Comparison of ENCODE assay signal across 8 cellular contexts in the genomic region with DNA sequence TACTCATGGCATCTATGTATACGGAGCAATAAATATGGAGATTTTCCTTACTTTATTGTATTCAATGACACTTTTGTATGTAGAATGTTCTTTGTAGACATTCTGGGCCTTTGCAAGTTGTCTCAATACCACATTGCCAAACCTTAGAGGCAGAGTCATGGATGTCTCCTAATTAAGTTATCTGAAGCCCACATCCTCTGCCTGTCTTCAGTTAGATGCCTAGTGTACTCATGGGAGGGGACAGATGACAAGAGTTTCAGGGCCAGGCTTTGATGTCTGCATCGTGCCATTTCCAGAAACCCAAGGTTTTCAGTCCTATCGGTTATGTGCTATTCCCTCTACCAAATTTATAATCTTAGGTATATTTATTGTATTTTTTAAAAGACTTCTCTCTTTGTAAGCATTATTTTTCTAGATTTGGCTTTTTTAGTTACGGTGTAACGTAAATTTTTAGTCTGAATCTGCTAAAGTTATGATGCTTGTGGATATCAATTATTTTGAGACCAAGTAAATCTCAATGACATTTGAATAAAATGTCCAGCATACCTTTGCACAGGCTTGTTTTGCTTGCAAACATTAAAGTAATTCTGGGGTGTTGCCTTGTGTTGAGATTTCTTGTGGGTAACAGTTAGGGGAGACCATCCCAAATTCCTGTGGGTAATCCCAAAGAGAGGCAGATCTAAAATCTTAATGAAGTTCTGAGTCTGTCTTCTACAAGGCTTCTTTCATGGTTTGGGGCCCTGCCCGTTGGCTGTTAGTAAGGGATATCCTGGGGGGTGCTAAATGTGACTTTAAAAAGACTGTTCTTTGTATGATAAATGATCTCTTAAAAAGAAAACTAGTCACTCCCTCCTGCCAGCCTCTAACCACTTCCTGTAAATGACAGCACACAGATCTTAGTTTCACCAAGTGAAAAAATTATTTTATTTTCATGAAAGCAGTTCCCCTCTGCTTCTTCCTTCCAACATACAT. TPM values are rescaled to one million over a fixed set of nuclear protein-coding genes. Genes with fewer than 3 reads are reported as not detected.
DNase-seq lines count a peak whose midpoint lies in the region; ATAC-seq and TF ChIP-seq lines count a peak whose summit lies in the region.

No MANE protein-coding gene starts in this region.

- POLR2A ChIA-PET in PC-9 (lab: Charles Lee; ENCODE audit: unreplicated experiment) = no interaction called here

- peak overlapping the region; percentile 30; the same call in 1 of the 2 replicates for H3K4me2 ChIP-seq in PC-9

- CTCF ChIA-PET in PC-9 (lab: Charles Lee) = no interaction called here

- H3K4me3 ChIP-seq in PC-9 (no peak overlapping the region), urinary bladder (ENCODE audit: low read depth, low read length) (no peak overlapping the region)

- no TSS peak for BruUV-seq in PC-9 (replicated peaks; lab: Mats Ljungman, UMichigan)

- H3K27ac ChIP-seq in PC-9 (0 out of 2 replicates have a peak overlapping the region, but pooled peaks have one; percentile 29), urinary bladder (ENCODE audit: low read depth) (peak overlapping the region; percentile 38)

- H4K20me1 ChIP-seq in PC-9 (ENCODE audit: insufficient read depth) = no peaks in the 10 kb centered on the region; the same call in 1 of the 2 replicates

- 69% methylated on average over 6 of the region's 6 CpGs for WGBS in urinary bladder

- ATAC-seq in GM21723 (IDR thresholded peaks at IDR 0.05; ENCODE audit: unreplicated experiment) = no peak

- peak; percentile 68 for DNase-seq in stimulated activated CD4-positive, alpha-beta T cell treated with anti-CD3 and anti-CD28 coated beads, Interleukin-15, amount 100 ng/mL, for 24 hours
- no peak for DNase-seq in stimulated activated CD4-positive, alpha-beta T cell treated with anti-CD3 and anti-CD28 coated beads, Interleukin-12 subunit alpha, Interleukin-12 subunit beta, amount 100 ng/mL, for 4 hours
- DNase-seq in PC-9 (no peak), kidney tubule cell (ENCODE audit: low spot score) (peak; percentile 76), DMS53 (lab: John Stamatoyannopoulos, UW) (no peak)
- DNase-seq in activated effector memory CD4-positive, alpha-beta T cell treated with anti-CD3 and anti-CD28 coated beads, Interleukin-2, amount 50 U/mL, for 16 hours = peak; percentile 84

- H3F3A ChIP-seq in PC-9 (ENCODE audit: insufficient read depth, low read depth) = peaks cover 38% of the 10 kb centered on the region

- no peaks in the 10 kb centered on the region for H3K9me3 ChIP-seq in PC-9 (ENCODE audit: insufficient read depth, low read depth)

- H3K36me3 ChIP-seq in PC-9 (ENCODE audit: low read depth) (no peaks in the 10 kb centered on the region), urinary bladder (ENCODE audit: insufficient read depth) (no peaks in the 10 kb centered on the region)

- H3K79me2 ChIP-seq in PC-9 (ENCODE audit: low read depth) = peaks cover 44% of the 10 kb centered on the region

- H2AFZ ChIP-seq in PC-9 = no peak overlapping the region

- peaks cover 47% of the 10 kb centered on the region for H3K4me1 ChIP-seq in PC-9 (replicated peaks; ENCODE audit: insufficient read depth)
- H3K4me1 ChIP-seq in urinary bladder (ENCODE audit: insufficient read depth) = no peaks in the 10 kb centered on the region

- no peaks in the 10 kb centered on the region for H3K27me3 ChIP-seq in PC-9 (ENCODE audit: insufficient read depth, low read depth)

- intact Hi-C loops in PC-9 (cut with micrococcal nuclease; ENCODE audit: unreplicated experiment) = no loop called here

- no peaks in the 10 kb centered on the region for H3K9me2 ChIP-seq in PC-9 (ENCODE audit: insufficient read depth)

- no peak for TF ChIP-seq CTCF in PC-9 (conservative IDR thresholded peaks at IDR 0.05)

RNA-seq across cellular contexts. Expression of a gene that starts 8.0 kb away (rescaled TPM):
- total RNA-seq in PC-9 (2021) = 189 and 199 TPM in 2 replicates
- 476 TPM for total RNA-seq in urinary bladder
- 93.0 TPM for polyA plus RNA-seq in urinary bladder

Comparison
In these comparisons a context has a peak if more than half of its experiments do, and no peak if none do; other contexts are left out.
1. DNase-seq: peak in stimulated activated CD4-positive, alpha-beta T cell treated with anti-CD3 and anti-CD28 coated beads, Interleukin-15, amount 100 ng/mL, for 24 hours (single experiment), activated effector memory CD4-positive, alpha-beta T cell treated with anti-CD3 and anti-CD28 coated beads, Interleukin-2, amount 50 U/mL, for 16 hours (single experiment) and kidney tubule cell (single experiment); none in stimulated activated CD4-positive, alpha-beta T cell treated with anti-CD3 and anti-CD28 coated beads, Interleukin-12 subunit alpha, Interleukin-12 subunit beta, amount 100 ng/mL, for 4 hours (single experiment), PC-9 (0 of 2) and DMS53 (single experiment).